ENCODE assay signal across 7 cellular contexts in genomic region chr11:504053-504993, GRCh38. TPM values are rescaled to one million over a fixed set of nuclear protein-coding genes. Genes with fewer than 3 reads are reported as not detected.
DNase-seq lines count a peak whose midpoint lies in the region; ATAC-seq and TF ChIP-seq lines count a peak whose summit lies in the region.

No MANE protein-coding gene starts in this region.

- no peaks in the 10 kb centered on the region; the same call in none of the 2 replicates for H3K27me3 Mint-ChIP-seq in H9 (ENCODE audit: low read depth)

- H3K36me3 ChIP-seq in rectal smooth muscle tissue (ENCODE audit: control insufficient read depth, insufficient read depth, low read length) = peaks cover 19% of the 10 kb centered on the region

- no peak overlapping the region for H3K18ac ChIP-seq in H9 (ENCODE audit: insufficient read length, low read depth, low read length)

- H3K4me3 Mint-ChIP-seq in H9 = peak overlapping the region; percentile 62 to 93; a peak in 2 of 5 replicates

- no peak overlapping the region for H3K4me2 ChIP-seq in H9 (ENCODE audit: insufficient read depth, insufficient read length, low read length)

- no peak for TF ChIP-seq CTCF in H9 (conservative IDR thresholded peaks at IDR 0.05)
- no peak for TF ChIP-seq CTCF in WI38 (IDR thresholded peaks at IDR 0.05; ENCODE audit: low read depth, low read length)
- TF ChIP-seq CTCF in foreskin keratinocyte (conservative IDR thresholded peaks at IDR 0.05) = no peak

- H2AK5ac ChIP-seq in H9 (ENCODE audit: insufficient read length, low read length) = no peak overlapping the region

- H3K23me2 ChIP-seq in H9 (ENCODE audit: insufficient read length, low read depth, low read length, poor library complexity, severe bottlenecking) = peaks cover 16% of the 10 kb centered on the region

- no peak overlapping the region for H2BK15ac ChIP-seq in H9 (ENCODE audit: low read depth, low read length)

- peaks cover 2% of the 10 kb centered on the region; the same call in 1 of the 2 replicates for H3K79me2 ChIP-seq in H9 (ENCODE audit: insufficient read depth, low read length)

- H3K4me3 ChIP-seq in WI38 (ENCODE audit: low read depth, low read length) = peak overlapping the region; percentile 53
- peak overlapping the region; percentile 66 for H3K4me3 ChIP-seq in rectal smooth muscle tissue (ENCODE audit: low read length)

- H3K9me3 ChIP-seq in H9 (ENCODE audit: control insufficient read depth, low read depth, low read length) = no peaks in the 10 kb centered on the region

- H3K23ac ChIP-seq in H9 (ENCODE audit: insufficient read length, low read depth, low read length) = no peak overlapping the region

- no peak overlapping the region for H2BK5ac ChIP-seq in H9 (ENCODE audit: insufficient read length, low read length)

- WGBS in H9 (ENCODE audit: extremely low coverage, insufficient read length, low lambda C conversion rate) = no CpG with 5 or more reads among the region's 72 CpGs

- no peak overlapping the region for H3K14ac ChIP-seq in H9 (ENCODE audit: insufficient read depth, low read length)

- H3T11ph ChIP-seq in H9 (ENCODE audit: low read length) = no peak overlapping the region

- no peaks in the 10 kb centered on the region for H3K4me1 ChIP-seq in H9 (ENCODE audit: insufficient read depth, low read length)
- peaks cover 5% of the 10 kb centered on the region for H3K4me1 ChIP-seq in foreskin keratinocyte
- peaks cover 16% of the 10 kb centered on the region for H3K4me1 ChIP-seq in rectal smooth muscle tissue (ENCODE audit: control insufficient read depth, insufficient read depth, low read length)

- H4K20me1 ChIP-seq in H9 (ENCODE audit: control insufficient read depth, insufficient read depth, insufficient read length) = no peaks in the 10 kb centered on the region

- H3K27me3 ChIP-seq in H9 (ENCODE audit: insufficient read depth, low read length) = no peaks in the 10 kb centered on the region; the same call in 1 of the 2 replicates
- H3K27me3 ChIP-seq in foreskin keratinocyte = no peaks in the 10 kb centered on the region
- no peaks in the 10 kb centered on the region for H3K27me3 ChIP-seq in rectal smooth muscle tissue (ENCODE audit: control insufficient read depth, insufficient read depth, low read length)

- no peak overlapping the region for H2BK120ac ChIP-seq in H9 (ENCODE audit: low read depth, low read length, poor library complexity, severe bottlenecking)

- no peak overlapping the region for H2BK20ac ChIP-seq in H9 (ENCODE audit: low read depth, low read length, poor library complexity, severe bottlenecking)

- H3K79me1 ChIP-seq in H9 (ENCODE audit: insufficient read depth, low read depth, low read length, poor library complexity, severe bottlenecking) = no peaks in the 10 kb centered on the region

- H3K9ac ChIP-seq in H9 (ENCODE audit: extremely low read depth, insufficient read length, low read length) (no peak overlapping the region), rectal smooth muscle tissue (ENCODE audit: low read length) (peak overlapping the region; percentile 32)

- no peaks in the 10 kb centered on the region for H3K9me3 Mint-ChIP-seq in H9

- ATAC-seq in foreskin keratinocyte = no peak

- no peak overlapping the region for H3K56ac ChIP-seq in H9 (ENCODE audit: insufficient read length, low read depth, low read length)

- peaks cover 3 to 9% of the 10 kb centered on the region in 2 experiments; a peak in 2 of 4 replicates for H3K4me1 Mint-ChIP-seq in H9

- no peak overlapping the region for H4K8ac ChIP-seq in H9 (replicated peaks; ENCODE audit: insufficient read length, low read depth, low read length)

- DNase-seq in H9 (no peak), foreskin keratinocyte (peak; percentile 18 to 58), DMS79 treated with DMSO at 0.1 percent for 48 hours (lab: John Stamatoyannopoulos, UW) (no peak)
- DNase-seq in effector CD8-positive, alpha-beta T cell (lab: John Stamatoyannopoulos, UW) = no peak
- DNase-seq in activated effector memory CD4-positive, alpha-beta T cell treated with Interleukin-2 at 50 U/mL for 16 hours = no peak

- H3K4ac ChIP-seq in H9 (ENCODE audit: low read depth, low read length) = no peak overlapping the region

- no peak overlapping the region for H4K91ac ChIP-seq in H9 (ENCODE audit: insufficient read length, low read depth, low read length)

- H2BK12ac ChIP-seq in H9 (ENCODE audit: insufficient read length, low read depth, low read length) = no peak overlapping the region

- H3K36me3 Mint-ChIP-seq in H9 (ENCODE audit: insufficient read depth in 1 of 3, low read depth in 3 of 3) = peaks cover 15 to 26% (median 21%) of the 10 kb centered on the region in 3 experiments; a peak in 6 of 7 replicates

- no peak overlapping the region for H2AFZ ChIP-seq in H9 (ENCODE audit: low read length)

- no peak overlapping the region for H4K5ac ChIP-seq in H9 (ENCODE audit: insufficient read length, low read depth, low read length)

- H3K27ac ChIP-seq in H9 (ENCODE audit: insufficient read length, low read depth, low read length) = no peak overlapping the region
- peak overlapping the region; percentile 54 for H3K27ac ChIP-seq in foreskin keratinocyte
- H3K27ac ChIP-seq in rectal smooth muscle tissue (ENCODE audit: low read depth, low read length) = peak overlapping the region; percentile 56

- no peak overlapping the region for H3K27ac Mint-ChIP-seq in H9

RNA-seq across cellular contexts. Expression of gene RNH1, which starts 2.7 kb away (rescaled TPM):
- 60.0 and 67.0 TPM in 2 replicates for total RNA-seq in H9 (2021)
- 162 and 219 TPM in 2 replicates for total RNA-seq in foreskin keratinocyte
- 167 and 235 TPM in 2 replicates for polyA plus RNA-seq in foreskin keratinocyte

RNA-seq across cellular contexts. Expression of gene HRAS, which starts 31.1 kb away (rescaled TPM):
- total RNA-seq in H9 (2021) (61.8 and 66.0 TPM in 2 replicates), foreskin keratinocyte (167 and 199 TPM in 2 replicates)
- 252 and 263 TPM in 2 replicates for polyA plus RNA-seq in foreskin keratinocyte

RNA-seq across cellular contexts. Expression of gene LRRC56, which starts 33.0 kb away (rescaled TPM):
- 3.1 and 3.4 TPM in 2 replicates for total RNA-seq in H9 (2021)
- total RNA-seq in foreskin keratinocyte = 0.28 and 0.48 TPM in 2 replicates
- 0.30 and 0.47 TPM in 2 replicates for polyA plus RNA-seq in foreskin keratinocyte

RNA-seq across cellular contexts. Expression of gene PTDSS2, which starts 54.2 kb away (rescaled TPM):
- total RNA-seq in H9 (2021) = 53.4 and 55.3 TPM in 2 replicates
- total RNA-seq in foreskin keratinocyte = 28.1 and 30.0 TPM in 2 replicates
- polyA plus RNA-seq in foreskin keratinocyte = 33.1 and 38.2 TPM in 2 replicates

RNA-seq across cellular contexts. Expression of gene LMNTD2, which starts 56.2 kb away (rescaled TPM):
- total RNA-seq in H9 (2021) (4.2 and 4.7 TPM in 2 replicates), foreskin keratinocyte (0.92 and 0.95 TPM in 2 replicates)
- polyA plus RNA-seq in foreskin keratinocyte = 1.2 and 1.3 TPM in 2 replicates

Comparison
In these comparisons a context has a peak if more than half of its experiments do, and no peak if none do; other contexts are left out.
1. DNase-seq: peak in foreskin keratinocyte (2 of 2); none in H9 (single experiment), effector CD8-positive, alpha-beta T cell (single experiment), DMS79 treated with DMSO at 0.1 percent for 48 hours (single experiment) and activated effector memory CD4-positive, alpha-beta T cell treated with Interleukin-2 at 50 U/mL for 16 hours (single experiment).